14 cellular contexts compared by ENCODE assay signal in the genomic region with DNA sequence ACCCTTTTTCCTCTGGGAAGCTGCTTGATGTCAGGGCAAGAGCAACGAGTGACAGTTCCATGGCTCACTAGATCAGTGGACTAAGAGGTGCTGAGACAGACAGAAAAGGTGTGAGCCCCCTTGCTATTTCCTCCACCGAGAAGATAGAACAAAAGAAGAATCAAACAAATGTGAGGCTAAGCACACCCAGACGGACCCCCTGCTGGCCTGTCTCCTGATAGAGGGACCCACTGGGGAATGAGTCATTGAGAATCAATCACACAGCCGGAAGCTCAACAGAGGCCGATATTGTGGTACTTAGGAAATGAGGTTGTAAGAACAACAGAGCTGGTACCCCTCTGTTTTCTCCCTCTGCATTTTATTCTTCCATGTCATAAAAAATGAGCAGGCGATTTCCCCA.
"Had no signal": no experiment of that assay in that cellular context is flagged by ENCODE, and none has a peak within 500 bp of the region (broad histone marks: within the 10 kb centered on the region; RNA-seq: fewer than 3 reads in every experiment).

No MANE protein-coding gene starts in this region.

- H3K27me3 ChIP-seq: ascending aorta, cardiac muscle cell, ovary had no signal

- H3K9me3 ChIP-seq: ascending aorta, ovary had no signal

- H3K27ac ChIP-seq: ascending aorta, cardiac muscle cell, heart right ventricle, ovary had no signal

- H3K4me1 ChIP-seq: ascending aorta, heart right ventricle had no signal

- DNase-seq: activated CD4-positive, alpha-beta T cell treated with anti-CD3 and anti-CD28 coated beads, Interleukin-2, amount 50 U/mL, for 1 hour; activated CD4-positive, CD25-positive, alpha-beta regulatory T cell; activated gamma-delta T cell; activated naive CD8-positive, alpha-beta T cell treated with anti-CD3 and anti-CD28 coated beads, Interleukin-2, amount 10 ng/mL, durations not matched to agents 7 days and 5 days; activated T-cell treated with anti-CD3 and anti-CD28 coated beads, Interleukin-2, amount 50 U/mL, for 48 hours; effector CD4-positive, alpha-beta T cell; heart right ventricle; left ventricle myocardium superior; ovary; stimulated activated CD4-positive, alpha-beta T cell treated with anti-CD3 and anti-CD28 coated beads, Interleukin-15, amount 100 ng/mL, for 24 hours; stimulated activated CD4-positive, alpha-beta T cell treated with anti-CD3 and anti-CD28 coated beads, Interleukin-4, amount 100 ng/mL, for 24 hours; T-helper 17 cell had no signal

- H3K4me3 ChIP-seq: ascending aorta, cardiac muscle cell, heart right ventricle, ovary had no signal

- H3K36me3 ChIP-seq: ascending aorta, cardiac muscle cell, heart right ventricle, ovary had no signal
